16 cellular contexts compared by ENCODE assay signal in genomic region chr20:63325554-63326313, GRCh38. TPM values are rescaled to one million over a fixed set of nuclear protein-coding genes. Genes with fewer than 3 reads are reported as not detected.
DNase-seq lines count a peak whose midpoint lies in the region; ATAC-seq and TF ChIP-seq lines count a peak whose summit lies in the region.
"Had no signal": no experiment of that assay in that cellular context is flagged by ENCODE, and none has a peak within 500 bp of the region (broad histone marks: within the 10 kb centered on the region; RNA-seq: fewer than 3 reads in every experiment).

No MANE protein-coding gene starts in this region.

- H3K27me3 ChIP-seq in RWPE2 (ENCODE audit: insufficient read depth, poor library complexity, severe bottlenecking) = peaks cover 42% of the 10 kb centered on the region
- no peaks in the 10 kb centered on the region for H3K27me3 ChIP-seq in WERI-Rb-1 (ENCODE audit: insufficient read depth, low read depth, severe bottlenecking)

- no peaks in the 10 kb centered on the region for H3K36me3 Mint-ChIP-seq in natural killer cell
- no peaks in the 10 kb centered on the region for H3K36me3 Mint-ChIP-seq in natural killer cell treated with Interleukin-12 subunit alpha and Interleukin-12 subunit beta and Interleukin-15 and Interleukin-18, amount 100 ng/mL, for 72 hours
- no peaks in the 10 kb centered on the region for H3K36me3 Mint-ChIP-seq in activated T-helper 2 cell treated with anti-CD3 and anti-CD28 coated beads, Interferon-gamma antibody, Interleukin-2, Interleukin-4, amounts not matched to agents 10 μg/mL and 5 μg/mL and 100 μg/mL, durations not matched to agents 14 hours and 24 hours and 36 hours (ENCODE audit: low read depth)
- H3K36me3 Mint-ChIP-seq in stimulated activated memory B cell treated with anti-CD40 and anti-IgM and Interleukin-4, amounts not matched to agents 10 μg/mL and 1 μg/mL and 100 μg/mL, for 72 hours = no peaks in the 10 kb centered on the region

- DNase-seq in natural killer cell (no peak), RWPE2 (ENCODE audit: low spot score) (peak; percentile 82), mucosa of descending colon (peak in 2 of 3 donors; percentile 7 to 30), activated gamma-delta T cell (lab: John Stamatoyannopoulos, UW) (no peak), WERI-Rb-1 (no peak)
- DNase-seq in natural killer cell treated with Interleukin-12 subunit alpha and Interleukin-12 subunit beta and Interleukin-15 and Interleukin-18, amount 100 ng/mL, for 72 hours (ENCODE audit: low spot score) = no peak
- DNase-seq in activated T-helper 2 cell treated with anti-CD3 and anti-CD28 coated beads, Interferon-gamma antibody, Interleukin-2, Interleukin-4, amounts not matched to agents 10 μg/mL and 5 μg/mL and 100 μg/mL, durations not matched to agents 14 hours and 24 hours and 36 hours (ENCODE audit: low spot score) = no peak
- DNase-seq: DMS 273 treated with DMSO at 0.1 percent for 48 hours, EL, H7, Kasumi-1, NCI-H2029, NCI-H510A treated with DMSO at 0.1 percent for 48 hours had no signal

- peaks cover 0 to 5% of the 10 kb centered on the region in 2 donors for H3K4me1 Mint-ChIP-seq in natural killer cell
- peaks cover 0 to 4% of the 10 kb centered on the region in 2 donors for H3K4me1 Mint-ChIP-seq in natural killer cell treated with Interleukin-12 subunit alpha and Interleukin-12 subunit beta and Interleukin-15 and Interleukin-18, amount 100 ng/mL, for 72 hours (ENCODE audit: low read depth in 2 of 2)
- no peaks in the 10 kb centered on the region for H3K4me1 Mint-ChIP-seq in activated T-helper 2 cell treated with anti-CD3 and anti-CD28 coated beads, Interferon-gamma antibody, Interleukin-2, Interleukin-4, amounts not matched to agents 10 μg/mL and 5 μg/mL and 100 μg/mL, durations not matched to agents 14 hours and 24 hours and 36 hours (ENCODE audit: low read depth)
- H3K4me1 Mint-ChIP-seq in stimulated activated memory B cell treated with anti-CD40 and anti-IgM and Interleukin-4, amounts not matched to agents 10 μg/mL and 1 μg/mL and 100 μg/mL, for 72 hours = no peaks in the 10 kb centered on the region

- H3K36me3 ChIP-seq in RWPE2 (ENCODE audit: low read depth) (no peaks in the 10 kb centered on the region), mucosa of descending colon (ENCODE audit: low read depth) (no peaks in the 10 kb centered on the region), WERI-Rb-1 (no peaks in the 10 kb centered on the region)
- H3K36me3 ChIP-seq: BE2C, SJSA1 had no signal

- no peak for ATAC-seq in natural killer cell
- no peak for ATAC-seq in natural killer cell treated with Interleukin-12 subunit alpha and Interleukin-12 subunit beta and Interleukin-15 and Interleukin-18, amount 100 ng/mL, for 72 hours
- no peak for ATAC-seq in RWPE2 (ENCODE audit: low read depth)
- no peak for ATAC-seq in mucosa of descending colon
- no peak for ATAC-seq in stimulated activated memory B cell treated with anti-CD40 and anti-IgM and Interleukin-4, amounts not matched to agents 10 μg/mL and 1 μg/mL and 100 μg/mL, for 72 hours

- no peaks in the 10 kb centered on the region for H3K4me1 ChIP-seq in RWPE2 (ENCODE audit: insufficient read depth, poor library complexity, severe bottlenecking)
- H3K4me1 ChIP-seq in mucosa of descending colon (ENCODE audit: low read depth) = no peaks in the 10 kb centered on the region
- H3K4me1 ChIP-seq: BE2C, SJSA1 had no signal

- H3K4me3 ChIP-seq in RWPE2 (ENCODE audit: severe bottlenecking) (no peak overlapping the region), mucosa of descending colon (no peak overlapping the region), WERI-Rb-1 (ENCODE audit: low read depth, low read length) (no peak overlapping the region)
- H3K4me3 ChIP-seq: SJSA1 had no signal

- no peaks in the 10 kb centered on the region for H3K9me3 Mint-ChIP-seq in natural killer cell
- H3K9me3 Mint-ChIP-seq in natural killer cell treated with Interleukin-12 subunit alpha and Interleukin-12 subunit beta and Interleukin-15 and Interleukin-18, amount 100 ng/mL, for 72 hours = no peaks in the 10 kb centered on the region
- no peaks in the 10 kb centered on the region for H3K9me3 Mint-ChIP-seq in activated T-helper 2 cell treated with anti-CD3 and anti-CD28 coated beads, Interferon-gamma antibody, Interleukin-2, Interleukin-4, amounts not matched to agents 10 μg/mL and 5 μg/mL and 100 μg/mL, durations not matched to agents 14 hours and 24 hours and 36 hours
- no peaks in the 10 kb centered on the region for H3K9me3 Mint-ChIP-seq in stimulated activated memory B cell treated with anti-CD40 and anti-IgM and Interleukin-4, amounts not matched to agents 10 μg/mL and 1 μg/mL and 100 μg/mL, for 72 hours

- TF ChIP-seq CTCF in natural killer cell (IDR thresholded peaks at IDR 0.05) (no peak), RWPE2 (IDR thresholded peaks at IDR 0.05; ENCODE audit: poor library complexity, severe bottlenecking) (no peak), mucosa of descending colon (IDR thresholded peaks at IDR 0.05) (no peak), WERI-Rb-1 (IDR thresholded peaks at IDR 0.05; ENCODE audit: low read depth, low read length) (no peak)

- peaks cover 6 to 16% of the 10 kb centered on the region in 2 donors for H3K27me3 Mint-ChIP-seq in natural killer cell (ENCODE audit: low read depth in 2 of 2)
- peaks cover 9 to 14% of the 10 kb centered on the region in 2 donors for H3K27me3 Mint-ChIP-seq in natural killer cell treated with Interleukin-12 subunit alpha and Interleukin-12 subunit beta and Interleukin-15 and Interleukin-18, amount 100 ng/mL, for 72 hours
- peaks cover 7% of the 10 kb centered on the region for H3K27me3 Mint-ChIP-seq in activated T-helper 2 cell treated with anti-CD3 and anti-CD28 coated beads, Interferon-gamma antibody, Interleukin-2, Interleukin-4, amounts not matched to agents 10 μg/mL and 5 μg/mL and 100 μg/mL, durations not matched to agents 14 hours and 24 hours and 36 hours (ENCODE audit: low read depth)
- H3K27me3 Mint-ChIP-seq in stimulated activated memory B cell treated with anti-CD40 and anti-IgM and Interleukin-4, amounts not matched to agents 10 μg/mL and 1 μg/mL and 100 μg/mL, for 72 hours = peaks cover 26% of the 10 kb centered on the region

- intact Hi-C loops in natural killer cell (cut with micrococcal nuclease) = no loop called here
- intact Hi-C loops in mucosa of descending colon (cut with DNase I, micrococcal nuclease) = no loop called here
- intact Hi-C loops in activated T-helper 2 cell treated with anti-CD3 and anti-CD28 coated beads, Interferon-gamma antibody, Interleukin-2, Interleukin-4, amounts not matched to agents 10 μg/mL and 5 μg/mL and 100 μg/mL, durations not matched to agents 14 hours and 24 hours and 36 hours (cut with micrococcal nuclease) = no loop called here

- no peak overlapping the region for H3K27ac ChIP-seq in RWPE2 (ENCODE audit: poor library complexity, severe bottlenecking)
- H3K27ac ChIP-seq in WERI-Rb-1 = no peak overlapping the region
- H3K27ac ChIP-seq: SJSA1 had no signal

- no peak overlapping the region for H3K4me3 Mint-ChIP-seq in natural killer cell
- H3K4me3 Mint-ChIP-seq in natural killer cell treated with Interleukin-12 subunit alpha and Interleukin-12 subunit beta and Interleukin-15 and Interleukin-18, amount 100 ng/mL, for 72 hours = no peak overlapping the region
- no peak overlapping the region for H3K4me3 Mint-ChIP-seq in activated T-helper 2 cell treated with anti-CD3 and anti-CD28 coated beads, Interferon-gamma antibody, Interleukin-2, Interleukin-4, amounts not matched to agents 10 μg/mL and 5 μg/mL and 100 μg/mL, durations not matched to agents 14 hours and 24 hours and 36 hours (ENCODE audit: low read depth)
- no peak overlapping the region for H3K4me3 Mint-ChIP-seq in stimulated activated memory B cell treated with anti-CD40 and anti-IgM and Interleukin-4, amounts not matched to agents 10 μg/mL and 1 μg/mL and 100 μg/mL, for 72 hours

- H3K9me3 ChIP-seq in RWPE2 (ENCODE audit: severe bottlenecking) = no peaks in the 10 kb centered on the region
- H3K9me3 ChIP-seq in mucosa of descending colon = no peaks in the 10 kb centered on the region
- no peaks in the 10 kb centered on the region for H3K9me3 ChIP-seq in WERI-Rb-1 (ENCODE audit: severe bottlenecking)
- H3K9me3 ChIP-seq: BE2C, SJSA1 had no signal

- H3K27ac Mint-ChIP-seq in natural killer cell = peak overlapping the region; percentile 86 to 87
- peak overlapping the region in 1 of 2 donors; percentile 23 for H3K27ac Mint-ChIP-seq in natural killer cell treated with Interleukin-12 subunit alpha and Interleukin-12 subunit beta and Interleukin-15 and Interleukin-18, amount 100 ng/mL, for 72 hours
- H3K27ac Mint-ChIP-seq in activated T-helper 2 cell treated with anti-CD3 and anti-CD28 coated beads, Interferon-gamma antibody, Interleukin-2, Interleukin-4, amounts not matched to agents 10 μg/mL and 5 μg/mL and 100 μg/mL, durations not matched to agents 14 hours and 24 hours and 36 hours = no peak overlapping the region
- no peak overlapping the region for H3K27ac Mint-ChIP-seq in stimulated activated memory B cell treated with anti-CD40 and anti-IgM and Interleukin-4, amounts not matched to agents 10 μg/mL and 1 μg/mL and 100 μg/mL, for 72 hours

RNA-seq across cellular contexts. Expression of gene COL20A1, which starts 32.7 kb away (rescaled TPM):
- total RNA-seq in natural killer cell (under 1 TPM in 2 of 3 donors, not detected in 1; 0.12 to 0.33 TPM), mucosa of descending colon (not detected)
- total RNA-seq in natural killer cell treated with Interleukin-12 subunit alpha and Interleukin-12 subunit beta and Interleukin-15 and Interleukin-18, amount 100 ng/mL, for 72 hours = not detected
- not detected in 2 replicates for total RNA-seq in activated T-helper 2 cell treated with anti-CD3 and anti-CD28 coated beads, Interferon-gamma antibody, Interleukin-2, Interleukin-4, amounts not matched to agents 10 μg/mL and 5 μg/mL and 100 μg/mL, durations not matched to agents 14 hours and 24 hours and 36 hours
- total RNA-seq: SJSA1 had no signal

RNA-seq across cellular contexts. Expression of gene CHRNA4, which starts 35.4 kb away (rescaled TPM):
- total RNA-seq in natural killer cell (not detected), mucosa of descending colon (not detected)
- not detected for total RNA-seq in natural killer cell treated with Interleukin-12 subunit alpha and Interleukin-12 subunit beta and Interleukin-15 and Interleukin-18, amount 100 ng/mL, for 72 hours
- not detected in 2 replicates for total RNA-seq in activated T-helper 2 cell treated with anti-CD3 and anti-CD28 coated beads, Interferon-gamma antibody, Interleukin-2, Interleukin-4, amounts not matched to agents 10 μg/mL and 5 μg/mL and 100 μg/mL, durations not matched to agents 14 hours and 24 hours and 36 hours
- total RNA-seq: SJSA1 had no signal

RNA-seq across cellular contexts. Expression of gene ARFGAP1, which starts 53.1 kb away (rescaled TPM):
- total RNA-seq in natural killer cell (100 to 1,000 TPM; 118 to 138 (median 127) TPM), mucosa of descending colon (10 to 100 TPM; 76.5 to 85.8 (median 82.4) TPM)
- 100 to 1,000 TPM in 1 of 2 donors, 10 to 100 TPM in 1; 87.2 to 144 TPM for total RNA-seq in natural killer cell treated with Interleukin-12 subunit alpha and Interleukin-12 subunit beta and Interleukin-15 and Interleukin-18, amount 100 ng/mL, for 72 hours
- total RNA-seq in activated T-helper 2 cell treated with anti-CD3 and anti-CD28 coated beads, Interferon-gamma antibody, Interleukin-2, Interleukin-4, amounts not matched to agents 10 μg/mL and 5 μg/mL and 100 μg/mL, durations not matched to agents 14 hours and 24 hours and 36 hours = 93.8 and 94.4 TPM in 2 replicates

Comparison
In these comparisons a context has a peak if more than half of its experiments do, and no peak if none do; other contexts are left out.
1. DNase-seq: peak in RWPE2 (single experiment) and mucosa of descending colon (2 of 3); none in natural killer cell (single experiment), natural killer cell treated with Interleukin-12 subunit alpha and Interleukin-12 subunit beta and Interleukin-15 and Interleukin-18, amount 100 ng/mL, for 72 hours (single experiment), activated gamma-delta T cell (single experiment), activated T-helper 2 cell treated with anti-CD3 and anti-CD28 coated beads, Interferon-gamma antibody, Interleukin-2, Interleukin-4, amounts not matched to agents 10 μg/mL and 5 μg/mL and 100 μg/mL, durations not matched to agents 14 hours and 24 hours and 36 hours (single experiment) and WERI-Rb-1 (single experiment).
2. H3K27ac Mint-ChIP-seq: peak in natural killer cell (2 of 2); none in activated T-helper 2 cell treated with anti-CD3 and anti-CD28 coated beads, Interferon-gamma antibody, Interleukin-2, Interleukin-4, amounts not matched to agents 10 μg/mL and 5 μg/mL and 100 μg/mL, durations not matched to agents 14 hours and 24 hours and 36 hours (single experiment) and stimulated activated memory B cell treated with anti-CD40 and anti-IgM and Interleukin-4, amounts not matched to agents 10 μg/mL and 1 μg/mL and 100 μg/mL, for 72 hours (single experiment).